19 cellular contexts compared by ENCODE assay signal in the genomic region with DNA sequence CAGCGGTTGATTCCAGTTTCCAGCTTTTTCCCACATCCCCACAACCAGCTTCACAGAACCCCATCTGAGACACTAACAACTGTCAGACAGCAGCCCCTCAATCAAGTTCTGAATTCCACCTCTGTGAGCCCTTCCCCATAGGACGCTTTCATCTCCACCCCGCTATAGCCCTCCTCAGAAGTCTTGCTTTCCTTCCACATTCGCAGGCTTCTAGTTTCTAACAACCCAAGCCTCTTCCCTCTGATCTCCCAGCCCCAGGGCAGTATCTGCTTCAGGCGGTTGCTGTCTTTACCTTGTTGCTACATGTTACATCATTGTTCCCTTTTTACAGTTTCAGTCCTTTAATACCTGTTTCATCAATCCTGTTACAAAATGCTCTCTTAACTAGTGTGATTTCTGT.
A peak's percentile ranks its signal among the peaks of the same experiment; 100 is the strongest.
DNase-seq lines count a peak whose midpoint lies in the region; ATAC-seq, FAIRE-seq and TF ChIP-seq lines count a peak whose summit lies in the region.
"Had no signal": no experiment of that assay in that cellular context is flagged by ENCODE, and none has a peak within 500 bp of the region (broad histone marks: within the 10 kb centered on the region; RNA-seq: fewer than 3 reads in every experiment).

No MANE protein-coding gene starts in this region.

- in situ Hi-C loops in K562 (cut with MboI): no loop called here

- CTCF ChIA-PET in K562 (lab: Yijun Ruan, JAX; ENCODE audit: low intra/inter-chr PET ratio): no interaction called here

- H3K4me2 ChIP-seq in DND-41 (ENCODE audit: insufficient read depth, low read length) (no peak overlapping the region), K562 (ENCODE audit: insufficient read depth, low read length) (no peak overlapping the region), mesendoderm (ENCODE audit: low read length) (no peak overlapping the region)

- H3K79me1 ChIP-seq in mesendoderm (ENCODE audit: low read length): no peaks in the 10 kb centered on the region

- no peak for TF ChIP-seq POLR2A in K562 (conservative IDR thresholded peaks at IDR 0.05)

- TF ChIP-seq EP300 in K562 (IDR thresholded peaks at IDR 0.05; ENCODE audit: low read length): no peak

- H3K18ac ChIP-seq in mesendoderm (ENCODE audit: low read length): no peak overlapping the region

- no peak overlapping the region for H3K56ac ChIP-seq in mesendoderm (ENCODE audit: low read length)

- H3K27ac ChIP-seq in DND-41 (ENCODE audit: low read length): no peak overlapping the region
- H3K27ac ChIP-seq in K562 (ENCODE audit: extremely low read depth, low read depth, low read length): no peak overlapping the region
- H3K27ac ChIP-seq in mesendoderm (ENCODE audit: low read depth, low read length): no peak overlapping the region
- H3K27ac ChIP-seq: SJSA1, vagina had no signal

- H3K27me3 ChIP-seq in DND-41 (ENCODE audit: insufficient read depth, low read length, poor library complexity): no peaks in the 10 kb centered on the region
- H3K27me3 ChIP-seq in K562 (ENCODE audit: control insufficient read depth in 2 of 2, insufficient read depth in 2 of 2, low read length in 2 of 2): no peaks in the 10 kb centered on the region
- H3K27me3 ChIP-seq in mesendoderm (ENCODE audit: insufficient read depth, low read length, poor library complexity): no peaks in the 10 kb centered on the region
- H3K27me3 ChIP-seq: SJSA1, vagina had no signal

- H4K5ac ChIP-seq in mesendoderm (ENCODE audit: low read length): no peak overlapping the region

- H3K79me2 ChIP-seq in DND-41 (ENCODE audit: insufficient read depth, low read length): no peaks in the 10 kb centered on the region
- H3K79me2 ChIP-seq in K562 (ENCODE audit: control insufficient read depth, insufficient read depth, low read length): no peaks in the 10 kb centered on the region
- no peaks in the 10 kb centered on the region for H3K79me2 ChIP-seq in mesendoderm (ENCODE audit: control insufficient read depth, insufficient read depth, low read length)

- no peak overlapping the region for H4K8ac ChIP-seq in mesendoderm (ENCODE audit: low read depth, low read length)

- H2AFZ ChIP-seq in DND-41 (ENCODE audit: low read depth, low read length) (peak overlapping the region; percentile 3; the same call in 1 of the 2 replicates), K562 (ENCODE audit: low read depth, low read length) (no peak overlapping the region)

- no peaks in the 10 kb centered on the region for H3K9me1 ChIP-seq in K562 (ENCODE audit: control insufficient read depth, insufficient read depth, low read length)

- no peaks in the 10 kb centered on the region for H3K36me3 ChIP-seq in DND-41 (ENCODE audit: insufficient read depth, low read length)
- H3K36me3 ChIP-seq in K562 (ENCODE audit: control insufficient read depth, insufficient read depth, low read length): no peaks in the 10 kb centered on the region
- H3K36me3 ChIP-seq in mesendoderm (ENCODE audit: control insufficient read depth, insufficient read depth, low read length): no peaks in the 10 kb centered on the region
- H3K36me3 ChIP-seq: SJSA1, vagina had no signal

- no peak overlapping the region for H3K23ac ChIP-seq in mesendoderm (ENCODE audit: low read length)

- no peaks in the 10 kb centered on the region for H3K9me3 ChIP-seq in DND-41 (ENCODE audit: insufficient read depth, low read length, severe bottlenecking)
- 0 out of 2 replicates have a peak, but pooled peaks cover 1% of the 10 kb centered on the region for H3K9me3 ChIP-seq in K562 (replicated peaks; ENCODE audit: control insufficient read depth, insufficient read depth, low read depth, low read length)
- H3K9me3 ChIP-seq: SJSA1, vagina had no signal

- H3K9ac ChIP-seq in DND-41 (ENCODE audit: low read depth, low read length) (no peak overlapping the region), K562 (ENCODE audit: insufficient read depth in 1 of 2, low read depth in 2 of 2, low read length in 2 of 2) (no peak overlapping the region), mesendoderm (ENCODE audit: low read length) (no peak overlapping the region)

- H2BK15ac ChIP-seq in mesendoderm (replicated peaks; ENCODE audit: low read depth): no peak overlapping the region

- FAIRE-seq in K562 (lab: Jason Lieb, UNC): no peak
- FAIRE-seq: GM12891 had no signal

- H3K4me1 ChIP-seq in DND-41 (ENCODE audit: insufficient read depth, low read length) (no peaks in the 10 kb centered on the region), K562 (replicated peaks in 1 of 2; ENCODE audit: control insufficient read depth in 2 of 2, insufficient read depth in 2 of 2, low read length in 2 of 2) (no peaks in the 10 kb centered on the region), mesendoderm (ENCODE audit: control insufficient read depth, low read depth, low read length) (no peaks in the 10 kb centered on the region)
- H3K4me1 ChIP-seq: SJSA1, vagina had no signal

- intact Hi-C loops in K562 (cut with micrococcal nuclease): no loop called here

- peak; percentile 53; the same call in 1 of the 3 replicates for ATAC-seq in DND-41 (ENCODE audit: insufficient read depth, low read depth)
- no peak for ATAC-seq in K562
- ATAC-seq in GM18873 (IDR thresholded peaks at IDR 0.05; ENCODE audit: low FRiP score, unreplicated experiment): no peak
- ATAC-seq in HG02588 (IDR thresholded peaks at IDR 0.05; ENCODE audit: unreplicated experiment): no peak
- ATAC-seq: Panc1 had no signal

- H3K4ac ChIP-seq in mesendoderm (ENCODE audit: low read depth, low read length): no peak overlapping the region

- no TSS peak for BruUV-seq in K562 (replicated peaks; lab: Mats Ljungman, UMichigan)

- no peak overlapping the region for H3K4me3 ChIP-seq in DND-41 (ENCODE audit: low read depth in 1 of 2, low read length in 2 of 2)
- H3K4me3 ChIP-seq in K562: no peak overlapping the region
- H3K4me3 ChIP-seq in mesendoderm (ENCODE audit: low read length): no peak overlapping the region
- H3K4me3 ChIP-seq: SJSA1, vagina had no signal

- POLR2A ChIA-PET in K562 (lab: Yijun Ruan, JAX): no interaction called here

- H2AK5ac ChIP-seq in mesendoderm (ENCODE audit: low read length): no peak overlapping the region

- DNase-seq in DND-41 (peak; percentile 7), NCI-H460 (ENCODE audit: extremely low read depth, low read depth) (peak; percentile 0), K562 (ENCODE audit: extremely low read depth in 1 of 4, low spot score in 3 of 4) (no peak), mesendoderm (peak; percentile 60), DMS 273 (lab: John Stamatoyannopoulos, UW; ENCODE audit: unreplicated experiment) (no peak), NCI-H2029 (lab: John Stamatoyannopoulos, UW) (no peak)
- DNase-seq: activated CD4-positive, alpha-beta memory T cell treated with anti-CD3 and anti-CD28 coated beads for 36 hours; activated naive CD4-positive, alpha-beta T cell treated with anti-CD3 and anti-CD28 coated beads for 36 hours; activated T-cell treated with anti-CD3 and anti-CD28 coated beads for 4 hours; caudate nucleus; kidney glomerular epithelial cell; NCI-H1417; NCI-H526 treated with DMSO at 0.1 percent for 48 hours had no signal

- H4K20me1 ChIP-seq in DND-41 (ENCODE audit: insufficient read depth, low read length): no peaks in the 10 kb centered on the region
- H4K20me1 ChIP-seq in K562 (replicated peaks; ENCODE audit: control insufficient read depth, insufficient read depth, low read length): no peaks in the 10 kb centered on the region

- TF ChIP-seq CTCF in DND-41 (IDR thresholded peaks at IDR 0.05; ENCODE audit: borderline replicate concordance, extremely low read depth, low read length, poor library complexity, severe bottlenecking) (no peak), K562 (IDR thresholded peaks at IDR 0.05 in 2 of 3, conservative IDR thresholded peaks at IDR 0.05 in 1 of 3; ENCODE audit: insufficient read depth in 2 of 3, low read depth in 1 of 3, low read length in 3 of 3) (no peak)

- 4% methylated on average over 5 of the region's 5 CpGs for WGBS in K562 (ENCODE audit: insufficient coverage, low coverage, missing lambda C conversion rate)
- WGBS in mesendoderm (ENCODE audit: extremely low coverage, insufficient coverage, low lambda C conversion rate): no CpG with 5 or more reads among the region's 5 CpGs

- H2BK120ac ChIP-seq in mesendoderm (ENCODE audit: low read depth, low read length): no peak overlapping the region

- TF ChIP-seq RAD21 in K562 (CRISPR knock-in tag; conservative IDR thresholded peaks at IDR 0.05 in 1 of 2, IDR thresholded peaks at IDR 0.05 in 1 of 2): no peak

- H2BK5ac ChIP-seq in mesendoderm (ENCODE audit: low read length): no peak overlapping the region

TF ChIP-seq in K562, 482 proteins besides CTCF, POLR2A, EP300 and RAD21:
- no peak for TF ChIP-seq ZC3H4 (CRISPR knock-in tag; IDR thresholded peaks at IDR 0.05; ENCODE audit: borderline replicate concordance)
- TF ChIP-seq CEBPG (CRISPR knock-in tag; IDR thresholded peaks at IDR 0.05): peak; percentile 51
- TF ChIP-seq CEBPG (tag; conservative IDR thresholded peaks at IDR 0.05 in 1 of 2, IDR thresholded peaks at IDR 0.05 in 1 of 2): peak in 1 of 2 experiments; percentile 57; a peak in 1 of 4 replicates
- TF ChIP-seq, protein P1, sequence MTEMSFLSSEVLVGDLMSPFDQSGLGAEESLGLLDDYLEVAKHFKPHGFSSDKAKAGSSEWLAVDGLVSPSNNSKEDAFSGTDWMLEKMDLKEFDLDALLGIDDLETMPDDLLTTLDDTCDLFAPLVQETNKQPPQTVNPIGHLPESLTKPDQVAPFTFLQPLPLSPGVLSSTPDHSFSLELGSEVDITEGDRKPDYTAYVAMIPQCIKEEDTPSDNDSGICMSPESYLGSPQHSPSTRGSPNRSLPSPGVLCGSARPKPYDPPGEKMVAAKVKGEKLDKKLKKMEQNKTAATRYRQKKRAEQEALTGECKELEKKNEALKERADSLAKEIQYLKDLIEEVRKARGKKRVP (CRISPR knock-in tag; IDR thresholded peaks at IDR 0.05): peak; percentile 83

Comparison
In these comparisons a context has a peak if more than half of its experiments do, and no peak if none do; other contexts are left out.
1. DNase-seq: peak in DND-41 (single experiment), NCI-H460 (single experiment) and mesendoderm (single experiment); none in K562 (0 of 4), DMS 273 (single experiment) and NCI-H2029 (single experiment).